Comparison of ENCODE assay signal across 7 cellular contexts in genomic region chr6:10019851-10020250, GRCh38.
"Had no signal": no experiment of that assay in that cellular context is flagged by ENCODE, and none has a peak within 500 bp of the region (broad histone marks: within the 10 kb centered on the region; RNA-seq: fewer than 3 reads in every experiment).

No MANE protein-coding gene starts in this region.

- H3K27ac ChIP-seq: HL-60, KMS-11 had no signal

- H3K4me3 ChIP-seq: K562 had no signal

- DNase-seq: IMR-90, KBM-7, KG1 had no signal

- ATAC-seq: HepG2, K562 had no signal
